In genomic region chr12:63922446-63922845, GRCh38 we compare ENCODE assay signal across 15 cellular contexts.
DNase-seq lines count a peak whose midpoint lies in the region; TF ChIP-seq lines count a peak whose summit lies in the region.
"Had no signal": no experiment of that assay in that cellular context is flagged by ENCODE, and none has a peak within 500 bp of the region (broad histone marks: within the 10 kb centered on the region; RNA-seq: fewer than 3 reads in every experiment).

No MANE protein-coding gene starts in this region.

- TF ChIP-seq CTCF in fibroblast of villous mesenchyme (IDR thresholded peaks at IDR 0.05; ENCODE audit: insufficient read depth, low read depth, low read length): no peak

- DNase-seq in HCEC 1CT (peak; percentile 60), amniotic epithelial cell (ENCODE audit: low read depth) (peak; percentile 92), fibroblast of villous mesenchyme (ENCODE audit: low read depth) (peak; percentile 77), RPMI8226 (no peak), T1000 (lab: John Stamatoyannopoulos, UW) (no peak)
- DNase-seq in activated CD4-positive, alpha-beta T cell treated with anti-CD3 and anti-CD28 coated beads, Interleukin-2, amount 50 U/mL, for 1 hour: no peak
- DNase-seq in effector CD4-positive, alpha-beta T cell: no peak
- DNase-seq: activated CD4-positive, alpha-beta T cell treated with anti-CD3 and anti-CD28 coated beads for 48 hours; activated T-cell treated with anti-CD3 and anti-CD28 coated beads for 4 hours; head of caudate nucleus; NCI-H2029; NCI-H82; SHP77; stimulated activated naive CD8-positive, alpha-beta T cell treated with anti-CD3 and anti-CD28 coated beads, Interleukin-15, amount 100 ng/mL, for 72 hours; T-helper 2 cell had no signal

- no peak overlapping the region for H3K4me3 ChIP-seq in fibroblast of villous mesenchyme (ENCODE audit: low read depth, low read length)

Comparison
In these comparisons a context has a peak if more than half of its experiments do, and no peak if none do; other contexts are left out.
1. DNase-seq: peak in HCEC 1CT (single experiment), amniotic epithelial cell (single experiment) and fibroblast of villous mesenchyme (single experiment); none in RPMI8226 (single experiment), activated CD4-positive, alpha-beta T cell treated with anti-CD3 and anti-CD28 coated beads, Interleukin-2, amount 50 U/mL, for 1 hour (single experiment), T1000 (single experiment) and effector CD4-positive, alpha-beta T cell (single experiment).